ENCODE assay signal across 9 cellular contexts in the genomic region with DNA sequence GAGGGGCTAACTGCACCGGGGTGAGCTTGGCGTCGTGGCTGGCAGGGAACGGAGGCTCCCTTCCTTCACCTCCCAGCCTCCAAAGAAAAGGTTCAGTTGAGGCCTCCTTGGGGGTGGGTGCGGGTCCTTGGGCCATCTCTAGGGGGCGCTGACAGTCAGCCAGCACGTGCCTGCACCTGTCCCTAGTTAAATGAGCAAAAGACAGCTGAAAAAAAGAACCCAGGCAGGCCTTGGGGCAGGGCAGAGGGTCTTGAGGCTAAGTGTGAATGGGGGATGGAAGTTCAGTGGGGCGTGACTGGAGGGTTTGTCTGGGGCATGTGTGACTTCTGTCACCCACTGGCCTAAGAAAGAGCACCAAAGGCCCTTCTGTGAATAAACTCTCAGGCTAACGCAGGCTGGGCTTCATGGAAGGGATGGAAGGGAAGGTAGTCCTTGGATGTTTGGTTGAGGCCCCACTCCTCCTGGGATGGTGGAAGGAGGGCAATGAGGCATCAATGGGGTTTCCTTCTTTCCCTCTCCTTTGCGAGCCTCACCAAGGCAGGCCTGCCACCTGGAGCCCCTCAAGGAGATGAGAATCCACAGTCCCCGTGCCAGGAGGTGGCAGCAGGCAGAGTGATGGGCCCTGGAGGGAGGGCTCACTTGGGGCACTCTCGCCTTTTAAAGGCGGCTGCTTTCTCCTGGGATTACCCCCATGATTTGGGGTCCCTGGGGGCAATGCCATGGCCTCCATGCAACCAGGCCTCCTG. TPM values are rescaled to one million over a fixed set of nuclear protein-coding genes. Genes with fewer than 3 reads are reported as not detected.
DNase-seq lines count a peak whose midpoint lies in the region; ATAC-seq, FAIRE-seq and TF ChIP-seq lines count a peak whose summit lies in the region.
"Had no signal": no experiment of that assay in that cellular context is flagged by ENCODE, and none has a peak within 500 bp of the region (broad histone marks: within the 10 kb centered on the region; RNA-seq: fewer than 3 reads in every experiment).

No MANE protein-coding gene starts in this region.

- H3K79me2 ChIP-seq in K562 (ENCODE audit: control insufficient read depth, insufficient read depth, low read length): no peaks in the 10 kb centered on the region

- peaks cover 51 to 56% of the 10 kb centered on the region in 2 experiments for H3K4me1 ChIP-seq in K562 (replicated peaks in 1 of 2; ENCODE audit: control insufficient read depth in 2 of 2, insufficient read depth in 2 of 2, low read length in 2 of 2)
- H3K4me1 ChIP-seq in thymus (ENCODE audit: control insufficient read depth, insufficient read depth, low read length): peaks cover 38% of the 10 kb centered on the region

- peak overlapping the region; percentile 81 for H2AFZ ChIP-seq in K562 (ENCODE audit: low read depth, low read length)

- H3K27me3 ChIP-seq in K562 (ENCODE audit: control insufficient read depth in 2 of 2, insufficient read depth in 2 of 2, low read length in 2 of 2) (no peaks in the 10 kb centered on the region), thymus (ENCODE audit: control insufficient read depth, insufficient read depth) (no peaks in the 10 kb centered on the region)

- no peak overlapping the region for H3K4me3 ChIP-seq in K562
- H3K4me3 ChIP-seq in thymus (ENCODE audit: low read length): peak overlapping the region; percentile 22

- H4K20me1 ChIP-seq in K562 (replicated peaks; ENCODE audit: control insufficient read depth, insufficient read depth, low read length): no peaks in the 10 kb centered on the region

- CTCF ChIA-PET in K562 (lab: Yijun Ruan, JAX; ENCODE audit: low intra/inter-chr PET ratio): interaction anchor here (0.6 kb wide), 1 partner anchor 15 kb away, joined by 3 read pairs; no protein-coding TSS in a partner anchor

- H3K27ac ChIP-seq in K562 (ENCODE audit: extremely low read depth, low read depth, low read length): peak overlapping the region; percentile 28; the same call in 1 of the 3 replicates
- H3K27ac ChIP-seq in thymus (ENCODE audit: low read depth): peak overlapping the region; percentile 80

- H3K4me2 ChIP-seq in K562 (ENCODE audit: insufficient read depth, low read length): 0 out of 2 replicates have a peak overlapping the region, but pooled peaks have one; percentile 23

- in situ Hi-C loops in GM13976 (cut with MboI; ENCODE audit: low sequenced_read_pairs, unreplicated experiment) (no loop called here), K562 (cut with MboI) (loop anchor here (10.0 kb wide), 1 partner anchor 55 kb away; a partner anchor contains a TSS)

- intact Hi-C loops in K562 (cut with micrococcal nuclease): no loop called here

- H3K9me1 ChIP-seq in K562 (ENCODE audit: control insufficient read depth, insufficient read depth, low read length): no peaks in the 10 kb centered on the region

- POLR2A ChIA-PET in K562 (lab: Yijun Ruan, JAX): interaction anchor here (1.8 kb wide), 1 partner anchor 57 kb away, joined by 10 read pairs; a partner anchor contains a TSS

- BruUV-seq in K562 (replicated peaks; lab: Mats Ljungman, UMichigan): no TSS peak

- H3K9me3 ChIP-seq in K562 (replicated peaks; ENCODE audit: control insufficient read depth, insufficient read depth, low read depth, low read length): no peaks in the 10 kb centered on the region
- no peaks in the 10 kb centered on the region for H3K9me3 ChIP-seq in thymus (ENCODE audit: control insufficient read depth)

- TF ChIP-seq CTCF in GM13976 (IDR thresholded peaks at IDR 0.05; ENCODE audit: borderline replicate concordance, control extremely low read depth, extremely low read depth, insufficient read depth, missing control alignments) (peak; percentile 73), K562 (IDR thresholded peaks at IDR 0.05 in 2 of 3, conservative IDR thresholded peaks at IDR 0.05 in 1 of 3; ENCODE audit: insufficient read depth in 2 of 3, low read depth in 1 of 3, low read length in 3 of 3) (peak; percentile 84 to 97 (median 85))

- no peak for TF ChIP-seq POLR2A in K562 (conservative IDR thresholded peaks at IDR 0.05)

- peak; percentile 61 for FAIRE-seq in K562 (lab: Jason Lieb, UNC)
- FAIRE-seq: TTC549 had no signal

- ATAC-seq in K562 (peak; percentile 85), HG02763 (IDR thresholded peaks at IDR 0.05; ENCODE audit: unreplicated experiment) (no peak)

- peak; percentile 71 to 86 for TF ChIP-seq RAD21 in K562 (CRISPR knock-in tag; conservative IDR thresholded peaks at IDR 0.05 in 1 of 2, IDR thresholded peaks at IDR 0.05 in 1 of 2)

- no peak for TF ChIP-seq EP300 in K562 (IDR thresholded peaks at IDR 0.05; ENCODE audit: low read length)

- no peaks in the 10 kb centered on the region for H3K36me3 ChIP-seq in K562 (ENCODE audit: control insufficient read depth, insufficient read depth, low read length)
- H3K36me3 ChIP-seq in thymus (ENCODE audit: control insufficient read depth, insufficient read depth): no peaks in the 10 kb centered on the region

- 19% methylated on average over 10 of the region's 13 CpGs for WGBS in K562 (ENCODE audit: insufficient coverage, low coverage, missing lambda C conversion rate)
- WGBS in thymus: 68% methylated on average over 13 of the region's 13 CpGs

- peak; percentile 80 for DNase-seq in GM13976 (ENCODE audit: low spot score)
- DNase-seq in T-helper 1 cell: peak in 4 of 5 donors; percentile 48 to 73 (median 55)
- peak; percentile 79 to 83 (median 80) for DNase-seq in K562 (ENCODE audit: extremely low read depth in 1 of 4, low spot score in 3 of 4)
- peak; percentile 40 to 75 for DNase-seq in lung microvascular endothelial cell (ENCODE audit: low read depth in 2 of 2)
- no peak for DNase-seq in epidermal melanocyte (ENCODE audit: insufficient read length, low spot score)
- no peak for DNase-seq in medulla oblongata (ENCODE audit: extremely low spot score)

- peak overlapping the region in 1 of 2 experiments; percentile 88; a peak in 2 of 4 replicates for H3K9ac ChIP-seq in K562 (ENCODE audit: insufficient read depth in 1 of 2, low read depth in 2 of 2, low read length in 2 of 2)

TF ChIP-seq in K562, 482 proteins besides CTCF, POLR2A, EP300 and RAD21 (continues in another document):
- TF ChIP-seq ZNF41 (CRISPR knock-in tag; conservative IDR thresholded peaks at IDR 0.05): no peak
- TF ChIP-seq RBBP5 (IDR thresholded peaks at IDR 0.05; ENCODE audit: borderline replicate concordance, insufficient read depth, low read length, poor library complexity, severe bottlenecking): no peak

RNA-seq across cellular contexts. Expression of a gene that starts 56.2 kb away (rescaled TPM):
- 9.5 and 13.7 TPM in 2 replicates for total RNA-seq in K562 (2011; cell fraction: chromatin; rRNA removed; ENCODE audit: low replicate concordance)
- total RNA-seq in K562 (2011; cell fraction: nucleolus; rRNA removed): 9.7 and 10.2 TPM in 2 replicates
- 11.8 and 19.4 TPM in 2 replicates for total RNA-seq in K562 (2011; cell fraction: nucleoplasm; rRNA removed)
- total RNA-seq in K562 (2014; rRNA removed): 4.1 and 6.2 TPM in 2 replicates
- 6.2 and 6.4 TPM in 2 replicates for total RNA-seq in K562 (2014; rRNA removed; fragmentation: Illumina TruSeq; extraction: Trizol)
- total RNA-seq in K562 (2015; rRNA removed; fragmentation: Illumina TruSeq; extraction: Trizol): 6.6 and 7.9 TPM in 2 replicates
- total RNA-seq in K562 (2021): 60.6 and 62.1 TPM in 2 replicates
- polyA plus RNA-seq in K562 (2011; rRNA removed): 6.5 and 11.7 TPM in 2 replicates
- polyA plus RNA-seq in K562 (2011; cell fraction: cytosol; rRNA removed): 3.1 and 12.8 TPM in 2 replicates
- 6.0 and 19.0 TPM in 2 replicates for polyA plus RNA-seq in K562 (2011; cell fraction: nucleus; rRNA removed)
- polyA plus RNA-seq in K562 (2012): 27.2 and 38.8 TPM in 2 replicates
- 20.0 and 20.3 TPM in 2 replicates for polyA plus RNA-seq in K562 (2014; fragmentation: Illumina TruSeq; extraction: Trizol)
- polyA plus RNA-seq in K562 (2014; fragmentation: Nextera tagmentation; extraction: Ambion mirVana): 10 to 100 TPM; 32.4 to 42.8 TPM
- polyA plus RNA-seq in K562 (2014; rRNA removed): 21.8 and 23.7 TPM in 2 replicates
- polyA minus RNA-seq in K562 (2011; rRNA and poly(A)+ RNA removed): 4.3 and 5.1 TPM in 2 replicates
- polyA minus RNA-seq in K562 (2011; cell fraction: cytosol; rRNA and poly(A)+ RNA removed): 17.1 and 23.8 TPM in 2 replicates
- 6.4 and 8.1 TPM in 2 replicates for polyA minus RNA-seq in K562 (2011; cell fraction: nucleus; rRNA and poly(A)+ RNA removed)
- 7.7 and 11.8 TPM in 2 replicates for total RNA-seq in lung microvascular endothelial cell
- 412 TPM for polyA plus RNA-seq in thymus

Comparison
In these comparisons a context has a peak if more than half of its experiments do, and no peak if none do; other contexts are left out.
1. DNase-seq: peak in GM13976 (single experiment), T-helper 1 cell (4 of 5), K562 (4 of 4) and lung microvascular endothelial cell (2 of 2); none in epidermal melanocyte (single experiment) and medulla oblongata (single experiment).